5 cellular contexts compared by ENCODE assay signal in the genomic region with DNA sequence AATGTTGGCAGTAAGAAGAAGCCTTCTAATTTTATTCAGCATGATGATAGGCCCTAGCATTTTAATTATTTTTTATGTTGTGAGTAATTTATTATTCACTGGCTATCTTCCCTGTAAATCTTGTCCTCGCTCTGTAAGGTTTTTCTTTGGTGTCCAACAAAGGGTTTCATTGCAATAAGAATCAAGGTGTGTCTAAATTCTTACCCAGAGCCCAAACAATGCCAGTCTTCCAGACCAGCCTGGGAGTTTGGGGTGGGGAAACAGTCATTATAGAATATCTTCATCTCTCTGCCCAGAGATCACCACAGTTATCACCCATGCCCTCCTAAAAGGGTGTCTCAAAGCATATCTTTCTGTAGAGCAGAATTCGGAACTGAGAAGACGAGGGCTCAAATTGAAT. TPM values are rescaled to one million over a fixed set of nuclear protein-coding genes. Genes with fewer than 3 reads are reported as not detected.
"Had no signal": no experiment of that assay in that cellular context is flagged by ENCODE, and none has a peak within 500 bp of the region (broad histone marks: within the 10 kb centered on the region; RNA-seq: fewer than 3 reads in every experiment).

A gene with protein sequence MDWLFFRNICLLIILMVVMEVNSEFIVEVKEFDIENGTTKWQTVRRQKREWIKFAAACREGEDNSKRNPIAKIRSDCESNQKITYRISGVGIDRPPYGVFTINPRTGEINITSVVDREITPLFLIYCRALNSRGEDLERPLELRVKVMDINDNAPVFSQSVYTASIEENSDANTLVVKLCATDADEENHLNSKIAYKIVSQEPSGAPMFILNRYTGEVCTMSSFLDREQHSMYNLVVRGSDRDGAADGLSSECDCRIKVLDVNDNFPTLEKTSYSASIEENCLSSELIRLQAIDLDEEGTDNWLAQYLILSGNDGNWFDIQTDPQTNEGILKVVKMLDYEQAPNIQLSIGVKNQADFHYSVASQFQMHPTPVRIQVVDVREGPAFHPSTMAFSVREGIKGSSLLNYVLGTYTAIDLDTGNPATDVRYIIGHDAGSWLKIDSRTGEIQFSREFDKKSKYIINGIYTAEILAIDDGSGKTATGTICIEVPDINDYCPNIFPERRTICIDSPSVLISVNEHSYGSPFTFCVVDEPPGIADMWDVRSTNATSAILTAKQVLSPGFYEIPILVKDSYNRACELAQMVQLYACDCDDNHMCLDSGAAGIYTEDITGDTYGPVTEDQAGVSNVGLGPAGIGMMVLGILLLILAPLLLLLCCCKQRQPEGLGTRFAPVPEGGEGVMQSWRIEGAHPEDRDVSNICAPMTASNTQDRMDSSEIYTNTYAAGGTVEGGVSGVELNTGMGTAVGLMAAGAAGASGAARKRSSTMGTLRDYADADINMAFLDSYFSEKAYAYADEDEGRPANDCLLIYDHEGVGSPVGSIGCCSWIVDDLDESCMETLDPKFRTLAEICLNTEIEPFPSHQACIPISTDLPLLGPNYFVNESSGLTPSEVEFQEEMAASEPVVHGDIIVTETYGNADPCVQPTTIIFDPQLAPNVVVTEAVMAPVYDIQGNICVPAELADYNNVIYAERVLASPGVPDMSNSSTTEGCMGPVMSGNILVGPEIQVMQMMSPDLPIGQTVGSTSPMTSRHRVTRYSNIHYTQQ (plus strand): TSS at position 301 of the 400 bp plus-strand sequence. CDS start 135 bp downstream, outside the sequence.

- H3K27ac Mint-ChIP-seq: GM23338, H9 had no signal

- ATAC-seq: GM23338 had no signal

- H3K4me3 Mint-ChIP-seq: GM23338, H9 had no signal

- H3K9me3 Mint-ChIP-seq: GM23338, H9 had no signal

- DNase-seq: H9, HCEC 1CT, IMR-90 had no signal

- H3K4me3 ChIP-seq: GM23338 had no signal

- H2AFZ ChIP-seq: GM23338 had no signal

- H3K4me2 ChIP-seq: GM23338 had no signal

RNA-seq across cellular contexts. Expression of the gene that starts here (rescaled TPM):
- total RNA-seq: GM23338, H1, H9, IMR-90 had no signal
- polyA plus RNA-seq: GM23338, H1, IMR-90 had no signal
